15 cellular contexts compared by ENCODE assay signal in the genomic region with DNA sequence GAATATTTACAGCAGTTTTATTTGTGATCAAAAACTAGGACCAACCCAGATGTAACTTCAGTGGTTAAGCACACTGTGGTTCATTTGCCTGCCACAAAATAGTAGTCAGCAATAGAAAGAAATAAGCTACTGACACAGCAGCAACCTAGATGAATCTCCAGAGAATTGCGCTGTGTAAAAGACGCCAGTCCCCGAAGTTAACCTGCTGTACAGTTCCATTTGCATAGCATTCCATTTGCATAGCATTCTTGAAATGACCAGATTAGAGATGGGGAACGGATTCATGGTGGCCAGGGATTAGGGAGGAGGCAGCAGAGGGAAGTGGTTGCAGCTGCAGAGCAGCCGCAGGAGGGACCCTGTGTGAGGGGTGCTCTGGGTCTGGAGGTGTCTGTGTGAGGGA. TPM values are rescaled to one million over a fixed set of nuclear protein-coding genes. Genes with fewer than 3 reads are reported as not detected.
DNase-seq lines count a peak whose midpoint lies in the region; ATAC-seq and TF ChIP-seq lines count a peak whose summit lies in the region.
"Had no signal": no experiment of that assay in that cellular context is flagged by ENCODE, and none has a peak within 500 bp of the region (broad histone marks: within the 10 kb centered on the region; RNA-seq: fewer than 3 reads in every experiment).

No MANE protein-coding gene starts in this region.

- peak; percentile 60 for ATAC-seq in GM19372 (IDR thresholded peaks at IDR 0.05; ENCODE audit: low read depth, unreplicated experiment)
- ATAC-seq in HG02642 (IDR thresholded peaks at IDR 0.05; ENCODE audit: poor library complexity, unreplicated experiment), result peak; percentile 85
- peak; percentile 95 for ATAC-seq in HG03439 (IDR thresholded peaks at IDR 0.05; ENCODE audit: unreplicated experiment)
- ATAC-seq: activated CD8-positive, alpha-beta memory T cell treated with anti-CD3 and anti-CD28 coated beads, Interleukin-2, amount 10 ng/mL, durations not matched to agents 7 days and 5 days; HCT116 had no signal

- no peaks in the 10 kb centered on the region for H3F3A ChIP-seq in DOHH2 (ENCODE audit: control insufficient read depth, insufficient read depth)

- H3K9me3 ChIP-seq in DOHH2 (ENCODE audit: control insufficient read depth, insufficient read depth, low read length) (no peaks in the 10 kb centered on the region), Caco-2 (no peaks in the 10 kb centered on the region)
- H3K9me3 ChIP-seq: esophagus muscularis mucosa had no signal

- peaks cover 11% of the 10 kb centered on the region for H3K4me1 ChIP-seq in DOHH2 (ENCODE audit: control insufficient read depth, low read length)
- no peaks in the 10 kb centered on the region for H3K4me1 ChIP-seq in Caco-2
- H3K4me1 ChIP-seq: esophagus muscularis mucosa had no signal

- CTCF ChIA-PET in Caco-2 (lab: Charles Lee), result no interaction called here

- H3K36me3 ChIP-seq in DOHH2 (ENCODE audit: control insufficient read depth, low read length) (peaks cover 4% of the 10 kb centered on the region), Caco-2 (ENCODE audit: control insufficient read depth, insufficient read depth, low read length) (no peaks in the 10 kb centered on the region)

- H3K27me3 Mint-ChIP-seq in chondrocyte (ENCODE audit: low read depth), result no peaks in the 10 kb centered on the region
- H3K27me3 Mint-ChIP-seq in Caco-2 (ENCODE audit: insufficient read depth, unreplicated experiment), result no peaks in the 10 kb centered on the region
- H3K27me3 Mint-ChIP-seq: activated CD8-positive, alpha-beta memory T cell treated with anti-CD3 and anti-CD28 coated beads, Interleukin-2, amount 10 ng/mL, durations not matched to agents 7 days and 5 days had no signal

- BruUV-seq in Caco-2 (replicated peaks; lab: Mats Ljungman, UMichigan), result no TSS peak

- DNase-seq in chondrocyte (ENCODE audit: low spot score) (no peak), Caco-2 (no peak)
- DNase-seq in stimulated activated CD4-positive, alpha-beta T cell treated with anti-CD3 and anti-CD28 coated beads, Interleukin-2, amount 100 ng/mL, for 24 hours, result no peak
- DNase-seq in stimulated activated CD4-positive, alpha-beta T cell treated with anti-CD3 and anti-CD28 coated beads, Interleukin-1b, Interleukin-23, amount 100 ng/mL, for 48 hours, result no peak
- DNase-seq: ACHN; activated CD8-positive, alpha-beta memory T cell treated with anti-CD3 and anti-CD28 coated beads, Interleukin-2, amount 10 ng/mL, durations not matched to agents 7 days and 5 days; immature natural killer cell; stimulated activated CD4-positive, alpha-beta T cell treated with anti-CD3 and anti-CD28 coated beads, Interleukin-12 subunit alpha, Interleukin-12 subunit beta, amount 100 ng/mL, for 4 hours; stimulated activated naive CD4-positive, alpha-beta T cell treated with Interleukin-2 at 50 U/mL for 16 hours had no signal

- no peaks in the 10 kb centered on the region for H3K9me2 ChIP-seq in DOHH2 (replicated peaks; ENCODE audit: control insufficient read depth, low read length)

- no peaks in the 10 kb centered on the region for H4K20me1 ChIP-seq in DOHH2 (ENCODE audit: control insufficient read depth, insufficient read depth, low read depth, low read length)

- no peaks in the 10 kb centered on the region for H3K9me3 Mint-ChIP-seq in chondrocyte (ENCODE audit: low read depth)
- no peaks in the 10 kb centered on the region for H3K9me3 Mint-ChIP-seq in Caco-2 (ENCODE audit: unreplicated experiment)
- H3K9me3 Mint-ChIP-seq: immature natural killer cell had no signal

- H3K27ac ChIP-seq in DOHH2 (ENCODE audit: low read depth, low read length), result no peak overlapping the region
- H3K27ac ChIP-seq: esophagus muscularis mucosa had no signal

- no peaks in the 10 kb centered on the region for H3K79me2 ChIP-seq in DOHH2 (ENCODE audit: control insufficient read depth, low read length)

- H3K36me3 Mint-ChIP-seq in chondrocyte (ENCODE audit: low read depth), result peaks cover 17% of the 10 kb centered on the region
- H3K36me3 Mint-ChIP-seq in Caco-2 (ENCODE audit: insufficient read depth, unreplicated experiment), result no peaks in the 10 kb centered on the region

- H3K27me3 ChIP-seq in DOHH2 (ENCODE audit: control insufficient read depth, low read length) (0 out of 2 replicates have a peak, but pooled peaks cover 2% of the 10 kb centered on the region), Caco-2 (replicated peaks; ENCODE audit: control insufficient read depth, insufficient read depth, low read length) (no peaks in the 10 kb centered on the region)
- H3K27me3 ChIP-seq: esophagus muscularis mucosa had no signal

- H3K4me2 ChIP-seq in DOHH2 (ENCODE audit: low read length), result peak overlapping the region; percentile 9; the same call in 1 of the 2 replicates

- TF ChIP-seq CTCF in DOHH2 (IDR thresholded peaks at IDR 0.05; ENCODE audit: low read depth, low read length, poor library complexity, severe bottlenecking) (no peak), chondrocyte (IDR thresholded peaks at IDR 0.05) (no peak), Caco-2 (IDR thresholded peaks at IDR 0.05; ENCODE audit: insufficient read depth in 1 of 2, low read depth in 1 of 2, low read length in 1 of 2, severe bottlenecking in 1 of 2, unreplicated experiment in 1 of 2) (no peak)

- H3K4me3 Mint-ChIP-seq in chondrocyte (ENCODE audit: unreplicated experiment), result no peak overlapping the region
- H3K4me3 Mint-ChIP-seq in Caco-2 (ENCODE audit: unreplicated experiment), result no peak overlapping the region
- H3K4me3 Mint-ChIP-seq: activated CD8-positive, alpha-beta memory T cell treated with anti-CD3 and anti-CD28 coated beads, Interleukin-2, amount 10 ng/mL, durations not matched to agents 7 days and 5 days; immature natural killer cell had no signal

- intact Hi-C loops in Caco-2 (cut with micrococcal nuclease; ENCODE audit: unreplicated experiment), result no loop called here

- H3K4me1 Mint-ChIP-seq in chondrocyte (ENCODE audit: low read depth) (no peaks in the 10 kb centered on the region), Caco-2 (ENCODE audit: low read depth, unreplicated experiment) (no peaks in the 10 kb centered on the region)
- H3K4me1 Mint-ChIP-seq: activated CD8-positive, alpha-beta memory T cell treated with anti-CD3 and anti-CD28 coated beads, Interleukin-2, amount 10 ng/mL, durations not matched to agents 7 days and 5 days had no signal

- H3K27ac Mint-ChIP-seq in chondrocyte (ENCODE audit: unreplicated experiment) (no peak overlapping the region), Caco-2 (ENCODE audit: unreplicated experiment) (no peak overlapping the region)
- H3K27ac Mint-ChIP-seq: activated CD8-positive, alpha-beta memory T cell treated with anti-CD3 and anti-CD28 coated beads, Interleukin-2, amount 10 ng/mL, durations not matched to agents 7 days and 5 days; immature natural killer cell had no signal

- H3K4me3 ChIP-seq in DOHH2 (ENCODE audit: low read length) (no peak overlapping the region), Caco-2 (ENCODE audit: low read depth, low read length) (no peak overlapping the region)
- H3K4me3 ChIP-seq: esophagus muscularis mucosa had no signal

- POLR2A ChIA-PET in Caco-2 (lab: Charles Lee), result no interaction called here

RNA-seq across cellular contexts. Expression of a gene that starts 39.3 kb away (rescaled TPM):
- total RNA-seq in chondrocyte (7.1 to 12.5 TPM (median 7.3 TPM) in 3 replicates), Caco-2 (2022) (0.66 and 1.0 TPM in 2 replicates)
